Comparison of ENCODE assay signal across 8 cellular contexts in genomic region chr13:48532473-48533206, GRCh38. TPM values are rescaled to one million over a fixed set of nuclear protein-coding genes. Genes with fewer than 3 reads are reported as not detected.
A peak's percentile ranks its signal among the peaks of the same experiment; 100 is the strongest.
DNase-seq lines count a peak whose midpoint lies in the region; ATAC-seq and TF ChIP-seq lines count a peak whose summit lies in the region.

TSS of gene RCBTB2 (minus strand) at chr13:48533080. CDS start at chr13:48521939, 11,141 bp downstream.

- H3K27me3 ChIP-seq in AG04450 (ENCODE audit: control insufficient read depth, insufficient read depth, low read length): no peaks in the 10 kb centered on the region

- TF ChIP-seq CTCF in AG04450 (IDR thresholded peaks at IDR 0.05; ENCODE audit: low read depth, low read length) (no peak), WTC11 (IDR thresholded peaks at IDR 0.05) (no peak), cardiac fibroblast (IDR thresholded peaks at IDR 0.05; ENCODE audit: low read depth, low read length) (no peak)

- H3K4me3 Mint-ChIP-seq in WTC11 (peak within 1 kb of the TSS; percentile 83), immature natural killer cell (peak within 1 kb of the TSS; percentile 90 to 98 (median 96))

- H3K36me3 Mint-ChIP-seq in WTC11 (no peaks in the 10 kb centered on the region), immature natural killer cell (peaks cover 0 to 10% (median 4%) of the 10 kb centered on the region in 3 donors)

- DNase-seq in AG04450 (ENCODE audit: low read depth, low spot score) (peak; percentile 92), NCI-H2227 (lab: John Stamatoyannopoulos, UW; ENCODE audit: unreplicated experiment) (peak; percentile 98), WTC11 (ENCODE audit: low spot score) (peak; percentile 99), cardiac fibroblast (ENCODE audit: low read depth in 2 of 2) (peak; percentile 98 to 99), immature natural killer cell (peak; percentile 99 to 100 (median 99)), smooth muscle cell of the brain vasculature (ENCODE audit: low read depth, low spot score) (peak; percentile 95)

- H3K9me3 ChIP-seq in AG04450 (ENCODE audit: control insufficient read depth, insufficient read depth, low read length): no peaks in the 10 kb centered on the region

- ATAC-seq in GM18907 (IDR thresholded peaks at IDR 0.05; ENCODE audit: unreplicated experiment): peak; percentile 80
- peak; percentile 81 for ATAC-seq in HG03139 (IDR thresholded peaks at IDR 0.05; ENCODE audit: unreplicated experiment)
- peak; percentile 92 for ATAC-seq in WTC11

- H3K27ac ChIP-seq in AG04450 (ENCODE audit: low read depth, low read length): peak within 1 kb of the TSS; percentile 82

- peak within 1 kb of the TSS; percentile 84 for H3K4me3 ChIP-seq in AG04450 (ENCODE audit: low read depth, low read length)
- peak within 1 kb of the TSS; percentile 72 to 79 for H3K4me3 ChIP-seq in cardiac fibroblast (replicated peaks in 1 of 2; ENCODE audit: low read depth in 2 of 2, low read length in 2 of 2)

- H3K27ac Mint-ChIP-seq in WTC11 (peak within 1 kb of the TSS; percentile 86), immature natural killer cell (peak within 1 kb of the TSS; percentile 97 to 99 (median 98))

- CTCF ChIA-PET in AG04450 (lab: Charles Lee) (interaction anchor here (0.8 to 3.8 kb wide), 2 partner anchors 47 to 198 kb away, joined by 4 to 12 read pairs; no protein-coding TSS in a partner anchor), WTC11 (lab: Charles Lee) (interaction anchor here (0.5 to 1.8 kb wide), 8 partner anchors 9 to 495 kb away, joined by 3 to 9 read pairs (median 4); no protein-coding TSS in a partner anchor)

- H3K9me3 Mint-ChIP-seq in WTC11 (no peaks in the 10 kb centered on the region; the same call in 1 of the 2 replicates), immature natural killer cell (no peaks in the 10 kb centered on the region)

- POLR2A ChIA-PET in AG04450 (lab: Yijun Ruan, JAX): interaction anchor here (0.7 to 2.3 kb wide), 9 partner anchors 10 to 93 kb away, joined by 3 to 13 read pairs (median 6); no protein-coding TSS in a partner anchor
- POLR2A ChIA-PET in WTC11 (lab: Charles Lee): interaction anchor here (0.8 to 1.3 kb wide), 4 partner anchors 10 to 300 kb away, joined by 3 to 5 read pairs (median 4); partner anchors contain the start of gene ITM2B

- no peaks in the 10 kb centered on the region for H3K27me3 Mint-ChIP-seq in WTC11 (ENCODE audit: low read depth)
- peaks cover 9 to 20% (median 9%) of the 10 kb centered on the region in 3 donors for H3K27me3 Mint-ChIP-seq in immature natural killer cell (ENCODE audit: low read depth in 3 of 3)

- H3K4me1 Mint-ChIP-seq in WTC11 (peaks cover 20% of the 10 kb centered on the region), immature natural killer cell (peaks cover 39 to 59% of the 10 kb centered on the region in 2 donors)

TF ChIP-seq in WTC11, 78 proteins besides CTCF, POLR2A, EP300 and RAD21 (continues in another document):
- TF ChIP-seq ZNF512 (CRISPR knock-in tag; IDR thresholded peaks at IDR 0.05; ENCODE audit: borderline replicate concordance) (no peak), MXD4 (CRISPR knock-in tag; IDR thresholded peaks at IDR 0.05; ENCODE audit: borderline replicate concordance) (no peak), SP1 (CRISPR knock-in tag; conservative IDR thresholded peaks at IDR 0.05) (peak; percentile 73; the same call in 1 of the 2 replicates), NFYB (CRISPR knock-in tag; conservative IDR thresholded peaks at IDR 0.05; ENCODE audit: low read depth) (no peak), RORB (CRISPR knock-in tag; IDR thresholded peaks at IDR 0.05) (no peak), RELA (CRISPR knock-in tag; IDR thresholded peaks at IDR 0.05; ENCODE audit: borderline replicate concordance) (no peak), ZNF396 (CRISPR knock-in tag; IDR thresholded peaks at IDR 0.05; ENCODE audit: borderline replicate concordance) (no peak), OVOL2 (CRISPR knock-in tag; IDR thresholded peaks at IDR 0.05; ENCODE audit: borderline replicate concordance) (no peak), NR2C2 (CRISPR knock-in tag; IDR thresholded peaks at IDR 0.05) (0 out of 2 replicates have a peak, but pooled peaks have one; percentile 11), FOXK1 (CRISPR knock-in tag; IDR thresholded peaks at IDR 0.05) (peak; percentile 54; the same call in 1 of the 2 replicates), JUN (CRISPR knock-in tag; IDR thresholded peaks at IDR 0.05) (no peak), E2F5 (CRISPR knock-in tag; IDR thresholded peaks at IDR 0.05) (peak; percentile 78), ZNF317 (CRISPR knock-in tag; IDR thresholded peaks at IDR 0.05; ENCODE audit: borderline replicate concordance, low read depth) (no peak; the same call in 1 of the 2 replicates)
- TF ChIP-seq, protein P1, sequence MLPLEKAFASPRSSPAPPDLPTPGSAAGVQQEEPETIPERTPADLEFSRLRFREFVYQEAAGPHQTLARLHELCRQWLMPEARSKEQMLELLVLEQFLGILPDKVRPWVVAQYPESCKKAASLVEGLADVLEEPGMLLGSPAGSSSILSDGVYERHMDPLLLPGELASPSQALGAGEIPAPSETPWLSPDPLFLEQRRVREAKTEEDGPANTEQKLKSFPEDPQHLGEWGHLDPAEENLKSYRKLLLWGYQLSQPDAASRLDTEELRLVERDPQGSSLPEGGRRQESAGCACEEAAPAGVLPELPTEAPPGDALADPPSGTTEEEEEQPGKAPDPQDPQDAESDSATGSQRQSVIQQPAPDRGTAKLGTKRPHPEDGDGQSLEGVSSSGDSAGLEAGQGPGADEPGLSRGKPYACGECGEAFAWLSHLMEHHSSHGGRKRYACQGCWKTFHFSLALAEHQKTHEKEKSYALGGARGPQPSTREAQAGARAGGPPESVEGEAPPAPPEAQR (CRISPR knock-in tag; IDR thresholded peaks at IDR 0.05): no peak
- TF ChIP-seq, protein P2, sequence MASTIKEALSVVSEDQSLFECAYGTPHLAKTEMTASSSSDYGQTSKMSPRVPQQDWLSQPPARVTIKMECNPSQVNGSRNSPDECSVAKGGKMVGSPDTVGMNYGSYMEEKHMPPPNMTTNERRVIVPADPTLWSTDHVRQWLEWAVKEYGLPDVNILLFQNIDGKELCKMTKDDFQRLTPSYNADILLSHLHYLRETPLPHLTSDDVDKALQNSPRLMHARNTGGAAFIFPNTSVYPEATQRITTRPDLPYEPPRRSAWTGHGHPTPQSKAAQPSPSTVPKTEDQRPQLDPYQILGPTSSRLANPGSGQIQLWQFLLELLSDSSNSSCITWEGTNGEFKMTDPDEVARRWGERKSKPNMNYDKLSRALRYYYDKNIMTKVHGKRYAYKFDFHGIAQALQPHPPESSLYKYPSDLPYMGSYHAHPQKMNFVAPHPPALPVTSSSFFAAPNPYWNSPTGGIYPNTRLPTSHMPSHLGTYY (CRISPR knock-in tag; IDR thresholded peaks at IDR 0.05): no peak
- TF ChIP-seq, protein P3, sequence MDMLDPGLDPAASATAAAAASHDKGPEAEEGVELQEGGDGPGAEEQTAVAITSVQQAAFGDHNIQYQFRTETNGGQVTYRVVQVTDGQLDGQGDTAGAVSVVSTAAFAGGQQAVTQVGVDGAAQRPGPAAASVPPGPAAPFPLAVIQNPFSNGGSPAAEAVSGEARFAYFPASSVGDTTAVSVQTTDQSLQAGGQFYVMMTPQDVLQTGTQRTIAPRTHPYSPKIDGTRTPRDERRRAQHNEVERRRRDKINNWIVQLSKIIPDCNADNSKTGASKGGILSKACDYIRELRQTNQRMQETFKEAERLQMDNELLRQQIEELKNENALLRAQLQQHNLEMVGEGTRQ (CRISPR knock-in tag; IDR thresholded peaks at IDR 0.05): no peak; the same call in 1 of the 2 replicates
- TF ChIP-seq, protein P4, sequence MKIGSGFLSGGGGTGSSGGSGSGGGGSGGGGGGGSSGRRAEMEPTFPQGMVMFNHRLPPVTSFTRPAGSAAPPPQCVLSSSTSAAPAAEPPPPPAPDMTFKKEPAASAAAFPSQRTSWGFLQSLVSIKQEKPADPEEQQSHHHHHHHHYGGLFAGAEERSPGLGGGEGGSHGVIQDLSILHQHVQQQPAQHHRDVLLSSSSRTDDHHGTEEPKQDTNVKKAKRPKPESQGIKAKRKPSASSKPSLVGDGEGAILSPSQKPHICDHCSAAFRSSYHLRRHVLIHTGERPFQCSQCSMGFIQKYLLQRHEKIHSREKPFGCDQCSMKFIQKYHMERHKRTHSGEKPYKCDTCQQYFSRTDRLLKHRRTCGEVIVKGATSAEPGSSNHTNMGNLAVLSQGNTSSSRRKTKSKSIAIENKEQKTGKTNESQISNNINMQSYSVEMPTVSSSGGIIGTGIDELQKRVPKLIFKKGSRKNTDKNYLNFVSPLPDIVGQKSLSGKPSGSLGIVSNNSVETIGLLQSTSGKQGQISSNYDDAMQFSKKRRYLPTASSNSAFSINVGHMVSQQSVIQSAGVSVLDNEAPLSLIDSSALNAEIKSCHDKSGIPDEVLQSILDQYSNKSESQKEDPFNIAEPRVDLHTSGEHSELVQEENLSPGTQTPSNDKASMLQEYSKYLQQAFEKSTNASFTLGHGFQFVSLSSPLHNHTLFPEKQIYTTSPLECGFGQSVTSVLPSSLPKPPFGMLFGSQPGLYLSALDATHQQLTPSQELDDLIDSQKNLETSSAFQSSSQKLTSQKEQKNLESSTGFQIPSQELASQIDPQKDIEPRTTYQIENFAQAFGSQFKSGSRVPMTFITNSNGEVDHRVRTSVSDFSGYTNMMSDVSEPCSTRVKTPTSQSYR (CRISPR knock-in tag; IDR thresholded peaks at IDR 0.05): no peak

RNA-seq across cellular contexts. Expression of gene RCBTB2, which starts in this region (rescaled TPM):
- polyA plus RNA-seq in AG04450 (2011; rRNA removed) (8.6 and 10.9 TPM in 2 replicates), immature natural killer cell (10 to 100 TPM; 36.1 to 49.1 (median 45.8) TPM)
- polyA minus RNA-seq in AG04450 (2011; rRNA and poly(A)+ RNA removed): 5.8 and 7.2 TPM in 2 replicates
- 6.6 to 9.4 TPM (median 9.1 TPM) in 3 replicates for total RNA-seq in WTC11 (2021)

Comparison
In these comparisons a context has a peak if more than half of its experiments do, and no peak if none do; other contexts are left out.
1. Peak in every context shown above with its lines: DNase-seq, ATAC-seq, H3K4me3 ChIP-seq and H3K27ac ChIP-seq.